ENCODE assay signal across 1 cellular context in the genomic region with DNA sequence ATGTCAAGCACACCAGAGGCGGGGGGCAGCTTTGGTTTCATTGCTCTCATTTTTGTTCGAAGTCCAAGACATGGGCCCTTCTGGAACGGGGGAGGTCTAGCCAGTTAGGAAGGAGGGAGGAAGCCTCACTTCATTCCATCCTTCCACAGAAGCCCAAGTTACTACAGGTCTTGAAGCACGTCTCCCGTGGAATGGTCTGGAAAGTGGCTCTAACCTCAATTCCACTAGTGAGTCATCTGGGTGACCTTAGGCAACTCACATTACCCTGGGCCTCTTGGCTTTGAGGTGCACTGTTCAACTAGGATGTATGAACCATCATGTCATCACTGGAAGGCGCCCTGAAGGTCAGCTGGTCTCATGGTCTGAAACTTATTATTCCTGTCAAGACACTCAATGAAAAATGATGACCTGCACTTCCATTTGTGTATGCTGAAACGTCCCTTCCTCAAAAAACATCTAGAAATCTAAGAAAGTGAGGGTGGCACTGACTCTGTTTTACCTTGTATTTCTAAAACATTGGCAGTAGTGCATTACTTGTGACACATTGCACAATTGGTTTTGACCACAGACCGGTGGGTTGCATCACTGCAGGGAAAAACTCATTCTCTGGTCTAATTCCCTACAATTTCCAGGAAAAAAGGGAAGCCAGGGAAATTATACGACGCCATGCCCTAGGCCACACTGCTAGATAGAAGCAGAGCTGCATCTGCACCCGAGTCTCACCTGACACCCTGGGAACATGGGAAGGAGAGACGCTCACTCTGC.
TF ChIP-seq lines count a peak whose summit lies in the region.

No MANE protein-coding gene starts in this region.

TF ChIP-seq in H1, 55 proteins besides CTCF, POLR2A, EP300 and RAD21:
- TF ChIP-seq CHD1 (IDR thresholded peaks at IDR 0.05; ENCODE audit: low read depth, low read length) (no peak), ASH2L (IDR thresholded peaks at IDR 0.05; ENCODE audit: low read length) (no peak), MAFK (IDR thresholded peaks at IDR 0.05; ENCODE audit: low read depth, low read length) (no peak)
